In the genomic region with DNA sequence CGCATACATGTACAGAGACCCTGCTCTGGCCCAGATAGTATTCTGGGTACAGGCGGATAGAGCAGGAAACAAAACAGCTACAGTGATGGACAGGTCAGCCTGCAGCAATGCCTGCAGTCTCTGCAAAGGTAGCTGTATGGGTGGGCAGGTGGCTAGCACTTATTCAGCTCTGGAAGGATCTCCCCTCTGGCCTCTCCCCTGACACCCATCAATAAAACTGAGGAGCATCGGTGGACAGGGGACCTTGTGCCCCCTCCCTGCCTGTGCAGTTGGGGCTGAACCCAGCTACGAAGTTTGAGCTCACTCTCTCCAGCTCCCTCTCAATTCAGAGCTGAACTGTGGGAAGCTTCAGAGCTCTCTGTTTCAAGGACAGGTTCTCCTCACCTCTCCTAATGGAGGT, we compare ENCODE assay signal across 12 cellular contexts. TPM values are rescaled to one million over a fixed set of nuclear protein-coding genes. Genes with fewer than 3 reads are reported as not detected.
DNase-seq lines count a peak whose midpoint lies in the region; ATAC-seq, FAIRE-seq and TF ChIP-seq lines count a peak whose summit lies in the region.
"Had no signal": no experiment of that assay in that cellular context is flagged by ENCODE, and none has a peak within 500 bp of the region (broad histone marks: within the 10 kb centered on the region; RNA-seq: fewer than 3 reads in every experiment).

No MANE protein-coding gene starts in this region.

- H2AFZ ChIP-seq in hepatocyte, result no peak overlapping the region

- H3K27ac Mint-ChIP-seq in activated naive CD4-positive, alpha-beta T cell treated with anti-CD3 and anti-CD28 coated beads, Interleukin-2, amount 50 U/mL, for 24 hours, result peak overlapping the region; percentile 69
- H3K27ac Mint-ChIP-seq in activated B cell treated with CpG ODN at 0.5 μM for 24 hours (peak overlapping the region; percentile 99), memory B cell (peak overlapping the region; percentile 87)

- H3K9me2 ChIP-seq in hepatocyte (replicated peaks; ENCODE audit: insufficient read depth), result no peaks in the 10 kb centered on the region

- H3K4me1 Mint-ChIP-seq in activated naive CD4-positive, alpha-beta T cell treated with anti-CD3 and anti-CD28 coated beads, Interleukin-2, amount 50 U/mL, for 24 hours, result peaks cover 77% of the 10 kb centered on the region
- peaks cover 76% of the 10 kb centered on the region for H3K4me1 Mint-ChIP-seq in activated B cell treated with CpG ODN at 0.5 μM for 24 hours
- H3K4me1 Mint-ChIP-seq in memory B cell, result peaks cover 55% of the 10 kb centered on the region

- no peak for DNase-seq in activated naive CD4-positive, alpha-beta T cell treated with Interleukin-2 at 50 U/mL for 16 hours
- no peak for DNase-seq in activated B cell treated with CpG ODN at 0.5 μM for 24 hours
- no peak for DNase-seq in memory B cell (ENCODE audit: low spot score in 2 of 2)
- no peak for DNase-seq in transverse colon
- DNase-seq in hepatocyte (ENCODE audit: low spot score), result no peak
- DNase-seq in HTR-8/SVneo (ENCODE audit: insufficient read length, low spot score), result no peak
- DNase-seq in NOMO-1 (lab: John Stamatoyannopoulos, UW; ENCODE audit: unreplicated experiment in 2 of 2), result no peak
- DNase-seq: central memory CD4-positive, alpha-beta T cell; NCI-H226 had no signal

- POLR2A ChIA-PET in activated B cell treated with CpG ODN at 0.5 μM for 24 hours (lab: Charles Lee), result interaction anchor here (1.1 to 6.6 kb wide), 5 partner anchors 10 to 604 kb away, joined by 3 to 77 read pairs (median 3); a partner anchor contains a TSS

- in situ Hi-C loops in transverse colon (cut with MboI; ENCODE audit: low pct_ligation_motif_present in 1 of 4, low pct_unique_long_range_greater_than_20kb in 1 of 4, low sequenced_read_pairs in 3 of 4), result no loop called here

- no peaks in the 10 kb centered on the region for H4K20me1 ChIP-seq in hepatocyte (ENCODE audit: insufficient read depth, poor library complexity, severe bottlenecking)

- TF ChIP-seq CTCF in activated B cell treated with CpG ODN at 0.5 μM for 24 hours (IDR thresholded peaks at IDR 0.05), result no peak
- no peak for TF ChIP-seq CTCF in transverse colon (IDR thresholded peaks at IDR 0.05)
- no peak for TF ChIP-seq CTCF in hepatocyte (IDR thresholded peaks at IDR 0.05; ENCODE audit: poor library complexity)

- peak overlapping the region in 1 of 4 donors; percentile 9 for H3K4me3 ChIP-seq in transverse colon
- no peak overlapping the region for H3K4me3 ChIP-seq in hepatocyte

- 81% methylated on average over 4 of the region's 4 CpGs; no CpG with 5 or more reads in 1 of the 2 donors for WGBS in transverse colon (ENCODE audit: low coverage in 1 of 2), 2 donors
- 93% methylated on average over 4 of the region's 4 CpGs for WGBS in hepatocyte (ENCODE audit: low lambda C conversion rate, missing lambda C conversion rate)

- TF ChIP-seq EP300 in transverse colon (IDR thresholded peaks at IDR 0.05; ENCODE audit: low read depth), result no peak

- H3K27me3 ChIP-seq in transverse colon, result no peaks in the 10 kb centered on the region
- H3K27me3 ChIP-seq in hepatocyte, result no peaks in the 10 kb centered on the region

- intact Hi-C loops in activated B cell treated with CpG ODN at 0.5 μM for 24 hours (cut with micrococcal nuclease) (no loop called here), transverse colon (cut with DNase I; ENCODE audit: low total_unique reads) (no loop called here)

- peak overlapping the region; percentile 92 for H3K4me3 Mint-ChIP-seq in activated naive CD4-positive, alpha-beta T cell treated with anti-CD3 and anti-CD28 coated beads, Interleukin-2, amount 50 U/mL, for 24 hours
- H3K4me3 Mint-ChIP-seq in activated B cell treated with CpG ODN at 0.5 μM for 24 hours (peak overlapping the region; percentile 97), memory B cell (peak overlapping the region; percentile 60)
- H3K4me3 Mint-ChIP-seq: neural crest cell had no signal

- H3K27me3 Mint-ChIP-seq in activated naive CD4-positive, alpha-beta T cell treated with anti-CD3 and anti-CD28 coated beads, Interleukin-2, amount 50 U/mL, for 24 hours, result no peaks in the 10 kb centered on the region
- H3K27me3 Mint-ChIP-seq in activated B cell treated with CpG ODN at 0.5 μM for 24 hours (no peaks in the 10 kb centered on the region), memory B cell (no peaks in the 10 kb centered on the region)

- FAIRE-seq in HTR-8/SVneo (lab: Jason Lieb, UNC), result no peak
- FAIRE-seq: RCC 7860 had no signal

- H3K27ac ChIP-seq in transverse colon (peak overlapping the region in 3 of 4 donors; percentile 7 to 57 (median 21)), hepatocyte (no peak overlapping the region)

- no peaks in the 10 kb centered on the region for H3K79me2 ChIP-seq in hepatocyte

- no peak for TF ChIP-seq POLR2A in transverse colon (IDR thresholded peaks at IDR 0.05)

- no peaks in the 10 kb centered on the region for H3K36me3 ChIP-seq in transverse colon
- H3K36me3 ChIP-seq in hepatocyte (replicated peaks; ENCODE audit: insufficient read depth, low read depth), result no peaks in the 10 kb centered on the region

- CTCF ChIA-PET in activated B cell treated with CpG ODN at 0.5 μM for 24 hours (lab: Charles Lee), result no interaction called here

- ATAC-seq in activated B cell treated with CpG ODN at 0.5 μM for 24 hours (ENCODE audit: low read depth) (no peak), memory B cell (ENCODE audit: low read depth) (no peak)

- no peak overlapping the region for H3K4me2 ChIP-seq in hepatocyte

- H3K9me3 ChIP-seq in transverse colon (no peaks in the 10 kb centered on the region), hepatocyte (ENCODE audit: low read depth) (no peaks in the 10 kb centered on the region)

- H3K4me1 ChIP-seq in transverse colon, result peaks cover 0 to 22% (median 0%) of the 10 kb centered on the region in 4 donors
- peaks cover 11% of the 10 kb centered on the region for H3K4me1 ChIP-seq in hepatocyte (ENCODE audit: insufficient read depth)

- peaks cover 2% of the 10 kb centered on the region for H3K36me3 Mint-ChIP-seq in activated naive CD4-positive, alpha-beta T cell treated with anti-CD3 and anti-CD28 coated beads, Interleukin-2, amount 50 U/mL, for 24 hours
- H3K36me3 Mint-ChIP-seq in activated B cell treated with CpG ODN at 0.5 μM for 24 hours (ENCODE audit: low read depth) (peaks cover 9% of the 10 kb centered on the region), memory B cell (no peaks in the 10 kb centered on the region)

- no peaks in the 10 kb centered on the region for H3K9me3 Mint-ChIP-seq in activated naive CD4-positive, alpha-beta T cell treated with anti-CD3 and anti-CD28 coated beads, Interleukin-2, amount 50 U/mL, for 24 hours
- no peaks in the 10 kb centered on the region for H3K9me3 Mint-ChIP-seq in activated B cell treated with CpG ODN at 0.5 μM for 24 hours
- no peaks in the 10 kb centered on the region for H3K9me3 Mint-ChIP-seq in memory B cell
- H3K9me3 Mint-ChIP-seq: neural crest cell had no signal

RNA-seq across cellular contexts. Expression of a gene that starts 1.6 kb away (rescaled TPM):
- 59.7 and 66.4 TPM in 2 replicates for total RNA-seq in activated B cell treated with CpG ODN at 0.5 μM for 24 hours
- total RNA-seq in transverse colon, result 10 to 100 TPM in 3 of 4 donors, 1 to 10 TPM in 1; 1.2 to 18.7 (median 14.1) TPM
- total RNA-seq in hepatocyte, result 3.3 and 7.5 TPM in 2 replicates
- 10.1 and 17.2 TPM in 2 replicates for polyA plus RNA-seq in hepatocyte
- total RNA-seq: neural crest cell had no signal
